Comparison of ENCODE assay signal across 12 cellular contexts in genomic region chr18:63175264-63175663, GRCh38.
DNase-seq lines count a peak whose midpoint lies in the region; ATAC-seq lines count a peak whose summit lies in the region.
"Had no signal": no experiment of that assay in that cellular context is flagged by ENCODE, and none has a peak within 500 bp of the region (broad histone marks: within the 10 kb centered on the region; RNA-seq: fewer than 3 reads in every experiment).

No MANE protein-coding gene starts in this region.

- no peak overlapping the region for H2AFZ ChIP-seq in trophoblast cell (ENCODE audit: insufficient read depth, low read length, poor library complexity)

- no peak overlapping the region for H3K23ac ChIP-seq in trophoblast cell (ENCODE audit: low read length)

- H3K79me1 ChIP-seq in trophoblast cell (ENCODE audit: low read length) = no peaks in the 10 kb centered on the region

- WGBS in trophoblast cell (ENCODE audit: extremely low coverage, insufficient coverage, insufficient read length) = no CpG with 5 or more reads among the region's 2 CpGs

- no peaks in the 10 kb centered on the region for H3K79me2 ChIP-seq in trophoblast cell (ENCODE audit: control insufficient read depth, insufficient read depth, low read length, poor library complexity)

- intact Hi-C loops in activated CD4-positive, alpha-beta T cell treated with anti-CD3 and anti-CD28 coated beads, Interleukin-2, amount 10 ng/mL, durations not matched to agents 24 days and 14 days (cut with micrococcal nuclease) = no loop called here

- no peak overlapping the region for H2AK5ac ChIP-seq in trophoblast cell (ENCODE audit: low read length)

- no peak overlapping the region for H3K27ac ChIP-seq in trophoblast cell (ENCODE audit: low read depth, low read length)
- H3K27ac ChIP-seq: A549 had no signal

- H4K8ac ChIP-seq in trophoblast cell (ENCODE audit: low read depth, low read length) = no peak overlapping the region

- H3K4me1 Mint-ChIP-seq in activated CD4-positive, alpha-beta T cell treated with anti-CD3 and anti-CD28 coated beads, Interleukin-2, amount 10 ng/mL, durations not matched to agents 24 days and 14 days = peaks cover 26% of the 10 kb centered on the region

- H3K9ac ChIP-seq in trophoblast cell (ENCODE audit: low read length) = no peak overlapping the region

- no peak overlapping the region for H3K4me3 Mint-ChIP-seq in activated CD4-positive, alpha-beta T cell treated with anti-CD3 and anti-CD28 coated beads, Interleukin-2, amount 10 ng/mL, durations not matched to agents 24 days and 14 days

- no peak overlapping the region for H2BK12ac ChIP-seq in trophoblast cell (ENCODE audit: low read length)

- no peak overlapping the region for H3K4me2 ChIP-seq in trophoblast cell (ENCODE audit: low read length)
- H3K4me2 ChIP-seq: A549 had no signal

- no peaks in the 10 kb centered on the region for H3K27me3 Mint-ChIP-seq in activated CD4-positive, alpha-beta T cell treated with anti-CD3 and anti-CD28 coated beads, Interleukin-2, amount 10 ng/mL, durations not matched to agents 24 days and 14 days

- H3K4me1 ChIP-seq in trophoblast cell (ENCODE audit: control insufficient read depth in 1 of 2, insufficient read depth in 2 of 2, low read length in 2 of 2) = peaks cover 0 to 2% of the 10 kb centered on the region in 2 experiments
- H3K4me1 ChIP-seq: A549 had no signal

- no peak overlapping the region for H2BK5ac ChIP-seq in trophoblast cell (ENCODE audit: low read depth, low read length, poor library complexity)

- no peaks in the 10 kb centered on the region for H3K9me3 Mint-ChIP-seq in activated CD4-positive, alpha-beta T cell treated with anti-CD3 and anti-CD28 coated beads, Interleukin-2, amount 10 ng/mL, durations not matched to agents 24 days and 14 days

- H3K14ac ChIP-seq in trophoblast cell (ENCODE audit: low read length) = no peak overlapping the region

- no peak overlapping the region for H3K4me3 ChIP-seq in trophoblast cell (ENCODE audit: low read depth, low read length)
- H3K4me3 ChIP-seq: A549 had no signal

- H3K18ac ChIP-seq in trophoblast cell (ENCODE audit: low read length) = no peak overlapping the region

- peak; percentile 74 for ATAC-seq in GM19397 (IDR thresholded peaks at IDR 0.05; ENCODE audit: unreplicated experiment)
- ATAC-seq in HG03432 (IDR thresholded peaks at IDR 0.05; ENCODE audit: unreplicated experiment) = peak; percentile 57
- ATAC-seq in GM19467 (IDR thresholded peaks at IDR 0.05; ENCODE audit: unreplicated experiment) = no peak
- ATAC-seq: A549 had no signal

- no peaks in the 10 kb centered on the region for H3K9me3 ChIP-seq in trophoblast cell (ENCODE audit: insufficient read depth, low read depth, low read length)
- H3K9me3 ChIP-seq: A549 had no signal

- peak overlapping the region; percentile 67 for H3K27ac Mint-ChIP-seq in activated CD4-positive, alpha-beta T cell treated with anti-CD3 and anti-CD28 coated beads, Interleukin-2, amount 10 ng/mL, durations not matched to agents 24 days and 14 days

- no peak overlapping the region for H4K12ac ChIP-seq in trophoblast cell (ENCODE audit: low read depth, low read length)

- no peak overlapping the region for H2BK120ac ChIP-seq in trophoblast cell (ENCODE audit: insufficient read depth, low read length, poor library complexity)

- DNase-seq in activated CD4-positive, alpha-beta T cell treated with anti-CD3 and anti-CD28 coated beads, Interleukin-2, amount 10 ng/mL, durations not matched to agents 24 days and 14 days = no peak
- DNase-seq in activated CD4-positive, alpha-beta T cell treated with anti-CD3 and anti-CD28 coated beads for 48 hours = no peak
- DNase-seq in trophoblast cell (peak; percentile 39 to 62), foreskin melanocyte (no peak)
- no peak for DNase-seq in stimulated activated CD4-positive, alpha-beta T cell treated with anti-CD3 and anti-CD28 coated beads, Interleukin-2, amount 100 ng/mL, for 48 hours
- DNase-seq: activated CD4-positive, alpha-beta T cell treated with anti-CD3 and anti-CD28 coated beads, Interleukin-2, amount 50 U/mL, for 1 hour; mesendoderm; NCI-H2171 treated with DMSO at 0.1 percent for 48 hours had no signal

- no peak overlapping the region for H4K91ac ChIP-seq in trophoblast cell (ENCODE audit: low read depth, low read length)

- H3K27me3 ChIP-seq in trophoblast cell (ENCODE audit: insufficient read depth, low read length) = no peaks in the 10 kb centered on the region

- peaks cover 53% of the 10 kb centered on the region for H3K36me3 Mint-ChIP-seq in activated CD4-positive, alpha-beta T cell treated with anti-CD3 and anti-CD28 coated beads, Interleukin-2, amount 10 ng/mL, durations not matched to agents 24 days and 14 days (ENCODE audit: low read depth)

- H3K36me3 ChIP-seq in trophoblast cell (ENCODE audit: control insufficient read depth in 1 of 2, insufficient read depth in 2 of 2, low read length in 2 of 2) = no peaks in the 10 kb centered on the region

- no peak overlapping the region for H3K4ac ChIP-seq in trophoblast cell (ENCODE audit: low read depth, low read length)

Comparison
In these comparisons a context has a peak if more than half of its experiments do, and no peak if none do; other contexts are left out.
1. DNase-seq: peak in trophoblast cell (2 of 2); none in activated CD4-positive, alpha-beta T cell treated with anti-CD3 and anti-CD28 coated beads, Interleukin-2, amount 10 ng/mL, durations not matched to agents 24 days and 14 days (single experiment), activated CD4-positive, alpha-beta T cell treated with anti-CD3 and anti-CD28 coated beads for 48 hours (single experiment), stimulated activated CD4-positive, alpha-beta T cell treated with anti-CD3 and anti-CD28 coated beads, Interleukin-2, amount 100 ng/mL, for 48 hours (0 of 2) and foreskin melanocyte (single experiment).